ENCODE assay signal across 9 cellular contexts in the genomic region with DNA sequence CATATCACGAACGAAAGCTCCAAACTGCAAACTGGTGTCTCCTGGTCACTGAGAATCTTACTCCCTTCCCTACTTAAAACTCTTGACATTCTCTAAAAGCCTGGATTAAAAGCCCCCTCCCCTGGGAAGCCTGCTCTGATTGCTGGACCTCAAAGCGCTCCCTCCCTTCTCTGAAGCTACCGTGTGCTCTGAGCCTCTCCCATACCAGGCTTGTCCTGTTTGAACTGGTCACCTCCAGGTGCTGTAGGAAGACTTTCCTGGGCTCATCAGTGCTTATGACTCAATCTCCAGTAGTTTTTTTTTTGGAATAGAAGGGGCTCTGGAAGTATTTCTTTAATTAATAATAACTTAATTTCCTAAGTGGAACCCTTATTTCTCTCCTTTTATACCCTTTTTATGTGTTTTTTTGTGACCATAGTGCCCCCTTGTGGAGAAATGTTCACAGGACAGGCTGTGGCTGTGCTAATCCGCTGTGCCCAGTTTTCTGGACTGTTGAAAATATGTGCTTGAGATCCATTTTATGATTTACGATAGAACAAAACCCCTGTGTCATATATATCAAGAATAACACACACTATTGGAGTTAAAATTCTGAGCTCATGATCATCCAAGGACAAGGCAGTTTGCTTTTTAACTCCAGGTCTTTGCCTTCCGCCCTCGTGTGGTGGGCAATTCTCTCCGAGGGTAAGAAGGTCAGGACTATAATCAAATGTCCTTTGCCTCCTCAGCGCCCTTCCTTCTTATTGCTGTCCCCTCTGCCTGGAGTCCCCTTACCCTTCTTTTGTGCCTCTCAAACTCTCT. TPM values are rescaled to one million over a fixed set of nuclear protein-coding genes. Genes with fewer than 3 reads are reported as not detected.
A peak's percentile ranks its signal among the peaks of the same experiment; 100 is the strongest.
DNase-seq lines count a peak whose midpoint lies in the region; ATAC-seq and TF ChIP-seq lines count a peak whose summit lies in the region.
"Had no signal": no experiment of that assay in that cellular context is flagged by ENCODE, and none has a peak within 500 bp of the region (broad histone marks: within the 10 kb centered on the region; RNA-seq: fewer than 3 reads in every experiment).

No MANE protein-coding gene starts in this region.

- H3K4me3 ChIP-seq in GM23248 = no peak overlapping the region
- H3K4me3 ChIP-seq in breast epithelium = no peak overlapping the region
- no peak overlapping the region for H3K4me3 ChIP-seq in left lung
- H3K4me3 ChIP-seq in uterus = no peak overlapping the region

- no peaks in the 10 kb centered on the region for H3K36me3 ChIP-seq in GM23248 (ENCODE audit: low read depth)
- H3K36me3 ChIP-seq in breast epithelium = no peaks in the 10 kb centered on the region
- peaks cover 0 to 64% of the 10 kb centered on the region in 2 donors for H3K36me3 ChIP-seq in left lung
- no peaks in the 10 kb centered on the region for H3K36me3 ChIP-seq in uterus

- H3K4me1 ChIP-seq in GM23248 (ENCODE audit: insufficient read depth) = no peaks in the 10 kb centered on the region
- H3K4me1 ChIP-seq in breast epithelium = no peaks in the 10 kb centered on the region
- peaks cover 0 to 6% of the 10 kb centered on the region in 2 donors for H3K4me1 ChIP-seq in left lung
- no peaks in the 10 kb centered on the region for H3K4me1 ChIP-seq in uterus

- no peak for TF ChIP-seq POLR2A in breast epithelium (IDR thresholded peaks at IDR 0.05)
- no peak for TF ChIP-seq POLR2A in uterus (IDR thresholded peaks at IDR 0.05)

- intact Hi-C loops in breast epithelium (cut with DNase I; ENCODE audit: low total_unique reads) (no loop called here), left lung (cut with DNase I) (no loop called here), uterus (cut with DNase I; ENCODE audit: low total_unique reads) (no loop called here)

- in situ Hi-C loops in GM23248 (cut with MboI) = no loop called here

- no peak overlapping the region for H3K27ac ChIP-seq in GM23248
- no peak overlapping the region for H3K27ac ChIP-seq in breast epithelium
- H3K27ac ChIP-seq in left lung = no peak overlapping the region
- H3K27ac ChIP-seq in uterus = no peak overlapping the region

- WGBS in GM23248 (ENCODE audit: low coverage in 1 of 2, low lambda C conversion rate in 2 of 2, missing lambda C conversion rate in 2 of 2), 2 experiments = 75 to 76% methylated on average over 10 of the region's 10 CpGs

- no peaks in the 10 kb centered on the region for H3K9me2 ChIP-seq in GM23248 (ENCODE audit: insufficient read depth)

- H3K9me3 ChIP-seq in GM23248 (ENCODE audit: low read depth) = no peaks in the 10 kb centered on the region
- H3K9me3 ChIP-seq in breast epithelium = no peaks in the 10 kb centered on the region
- H3K9me3 ChIP-seq in left lung = no peaks in the 10 kb centered on the region
- no peaks in the 10 kb centered on the region for H3K9me3 ChIP-seq in uterus

- TF ChIP-seq CTCF in breast epithelium (IDR thresholded peaks at IDR 0.05) (peak; percentile 17 to 62 (median 38)), left lung (IDR thresholded peaks at IDR 0.05) (peak; percentile 73 to 87), uterus (IDR thresholded peaks at IDR 0.05) (peak in 3 of 4 experiments; percentile 40 to 55 (median 41))

- H4K20me1 ChIP-seq in GM23248 (ENCODE audit: insufficient read depth) = no peaks in the 10 kb centered on the region

- no peaks in the 10 kb centered on the region for H3F3A ChIP-seq in GM23248 (ENCODE audit: insufficient read depth)

- H3K9ac ChIP-seq in GM23248 = no peak overlapping the region

- no peak overlapping the region for H3K4me2 ChIP-seq in GM23248 (ENCODE audit: unreplicated experiment)

- ATAC-seq in left lung = peak; percentile 78

- H2AFZ ChIP-seq in GM23248 = no peak overlapping the region; the same call in 1 of the 2 replicates

- peak in 2 of 3 experiments; percentile 21 to 66 for DNase-seq in NCI-H1417 (lab: John Stamatoyannopoulos, UW)
- no peak for DNase-seq in NCI-H1417 treated with DMSO at 0.1 percent for 48 hours (lab: John Stamatoyannopoulos, UW)
- DNase-seq in GM23248 = peak; percentile 41
- DNase-seq in NCI-H345 treated with DMSO at 0.1 percent for 48 hours (lab: John Stamatoyannopoulos, UW; ENCODE audit: unreplicated experiment) = peak; percentile 22
- no peak for DNase-seq in breast epithelium (ENCODE audit: low spot score in 2 of 2)
- DNase-seq in left lung = no peak
- DNase-seq in uterus = no peak
- DNase-seq in SW 1271 (lab: John Stamatoyannopoulos, UW) = no peak

- H3K79me2 ChIP-seq in GM23248 (ENCODE audit: insufficient read depth) = no peaks in the 10 kb centered on the region

- H3K27me3 ChIP-seq in GM23248 (replicated peaks; ENCODE audit: insufficient read depth) = 0 out of 2 replicates have a peak, but pooled peaks cover under 1% of the 10 kb centered on the region
- H3K27me3 ChIP-seq in breast epithelium = no peaks in the 10 kb centered on the region
- no peaks in the 10 kb centered on the region for H3K27me3 ChIP-seq in left lung
- H3K27me3 ChIP-seq in uterus = no peaks in the 10 kb centered on the region

RNA-seq across cellular contexts. Expression of gene MTARC1, which starts 16.9 kb away (rescaled TPM):
- 0.22 and 0.76 TPM in 2 replicates for total RNA-seq in GM23248 (2014; rRNA removed; shearing (Covaris generic))
- 0.66 and 2.6 TPM in 2 replicates for polyA plus RNA-seq in GM23248 (2016; fragmentation: Nextera tagmentation; extraction: Ambion mirVana)
- total RNA-seq in breast epithelium = 100 to 1,000 TPM in 1 of 3 donors, 10 to 100 TPM in 2; 32.1 to 133 (median 47.9) TPM
- total RNA-seq in left lung = 10 to 100 TPM; 33.5 to 38.6 TPM
- total RNA-seq in uterus = 1 to 10 TPM in 3 of 4 donors, under 1 TPM in 1; 0.29 to 6.8 (median 5.1) TPM
- total RNA-seq: CD4-positive, CD25-positive, alpha-beta regulatory T cell had no signal
- polyA plus RNA-seq: CD4-positive, CD25-positive, alpha-beta regulatory T cell had no signal

RNA-seq across cellular contexts. Expression of gene MTARC2, which starts 55.5 kb away (rescaled TPM):
- total RNA-seq in GM23248 (2014; rRNA removed; shearing (Covaris generic)) = 0.13 and 1.9 TPM in 2 replicates
- 4.0 and 4.8 TPM in 2 replicates for polyA plus RNA-seq in GM23248 (2016; fragmentation: Nextera tagmentation; extraction: Ambion mirVana)
- total RNA-seq in breast epithelium (10 to 100 TPM; 11.7 to 18.4 (median 15.8) TPM), left lung (10 to 100 TPM; 41.2 to 45.8 TPM), uterus (10 to 100 TPM in 1 of 4 donors, 1 to 10 TPM in 3; 1.5 to 24.6 (median 6.8) TPM)
- total RNA-seq: CD4-positive, CD25-positive, alpha-beta regulatory T cell had no signal
- polyA plus RNA-seq: CD4-positive, CD25-positive, alpha-beta regulatory T cell had no signal

Comparison
In these comparisons a context has a peak if more than half of its experiments do, and no peak if none do; other contexts are left out.
1. DNase-seq: peak in NCI-H1417 (2 of 3), GM23248 (single experiment) and NCI-H345 treated with DMSO at 0.1 percent for 48 hours (single experiment); none in NCI-H1417 treated with DMSO at 0.1 percent for 48 hours (single experiment), breast epithelium (0 of 2), left lung (0 of 2), uterus (0 of 2) and SW 1271 (0 of 2).
2. RNA of gene MTARC1, which starts 16.9 kb away (total RNA-seq): 32.1 to 133 TPM in breast epithelium and 33.5 to 38.6 TPM in left lung; 0.29 to 6.8 TPM in uterus and 0.22 to 0.76 TPM in GM23248; every median in the first group is over 4 times any median in the second.
3. Peak in every context shown above with its lines, with median percentiles within 50 percentile points of each other: CTCF ChIP-seq.